Comparison of ENCODE assay signal across 1 cellular context in genomic region chr5:135046661-135047346, GRCh38.
TF ChIP-seq lines count a peak whose summit lies in the region.

No MANE protein-coding gene starts in this region.

TF ChIP-seq in H1, 55 proteins besides CTCF, POLR2A, EP300 and RAD21:
- no peak for TF ChIP-seq YY1 (IDR thresholded peaks at IDR 0.05; ENCODE audit: low read depth, low read length)
- no peak for TF ChIP-seq USF2 (IDR thresholded peaks at IDR 0.05; ENCODE audit: low read length)
- no peak for TF ChIP-seq CHD1 (IDR thresholded peaks at IDR 0.05; ENCODE audit: low read depth, low read length)
- TF ChIP-seq SIN3A (conservative IDR thresholded peaks at IDR 0.05 in 1 of 2, IDR thresholded peaks at IDR 0.05 in 1 of 2; ENCODE audit: low read depth in 1 of 2, low read length in 2 of 2), result no peak
- TF ChIP-seq HDAC2 (IDR thresholded peaks at IDR 0.05; ENCODE audit: borderline replicate concordance in 1 of 2, low read depth in 2 of 2, low read length in 2 of 2), result no peak
- TF ChIP-seq CEBPB (IDR thresholded peaks at IDR 0.05; ENCODE audit: low read depth, low read length), result no peak
- no peak for TF ChIP-seq TCF12 (IDR thresholded peaks at IDR 0.05; ENCODE audit: low read depth, low read length)
- TF ChIP-seq NRF1 (IDR thresholded peaks at IDR 0.05; ENCODE audit: low read depth, low read length), result no peak
- no peak for TF ChIP-seq TBP (IDR thresholded peaks at IDR 0.05; ENCODE audit: low read depth, low read length)
- no peak for TF ChIP-seq SUZ12 (IDR thresholded peaks at IDR 0.05; ENCODE audit: low read length)
